Comparison of ENCODE assay signal across 1 cellular context in genomic region chr10:49609283-49610014, GRCh38.
TF ChIP-seq lines count a peak whose summit lies in the region.

No MANE protein-coding gene starts in this region.

TF ChIP-seq in A549, 52 proteins besides CTCF, POLR2A, EP300 and RAD21 (continued from another document):
- TF ChIP-seq USF2 (IDR thresholded peaks at IDR 0.05) (no peak), GATA3 (IDR thresholded peaks at IDR 0.05; ENCODE audit: borderline replicate concordance) (no peak), ELK1 (IDR thresholded peaks at IDR 0.05; ENCODE audit: low read depth, low read length) (no peak), CBX2 (IDR thresholded peaks at IDR 0.05; ENCODE audit: borderline replicate concordance, low read depth) (no peak), BCL3 (IDR thresholded peaks at IDR 0.05) (no peak), CBX8 (IDR thresholded peaks at IDR 0.05) (no peak)
TF ChIP-seq in A549: peak in this region for 0.
